ENCODE assay signal across 10 cellular contexts in the genomic region with DNA sequence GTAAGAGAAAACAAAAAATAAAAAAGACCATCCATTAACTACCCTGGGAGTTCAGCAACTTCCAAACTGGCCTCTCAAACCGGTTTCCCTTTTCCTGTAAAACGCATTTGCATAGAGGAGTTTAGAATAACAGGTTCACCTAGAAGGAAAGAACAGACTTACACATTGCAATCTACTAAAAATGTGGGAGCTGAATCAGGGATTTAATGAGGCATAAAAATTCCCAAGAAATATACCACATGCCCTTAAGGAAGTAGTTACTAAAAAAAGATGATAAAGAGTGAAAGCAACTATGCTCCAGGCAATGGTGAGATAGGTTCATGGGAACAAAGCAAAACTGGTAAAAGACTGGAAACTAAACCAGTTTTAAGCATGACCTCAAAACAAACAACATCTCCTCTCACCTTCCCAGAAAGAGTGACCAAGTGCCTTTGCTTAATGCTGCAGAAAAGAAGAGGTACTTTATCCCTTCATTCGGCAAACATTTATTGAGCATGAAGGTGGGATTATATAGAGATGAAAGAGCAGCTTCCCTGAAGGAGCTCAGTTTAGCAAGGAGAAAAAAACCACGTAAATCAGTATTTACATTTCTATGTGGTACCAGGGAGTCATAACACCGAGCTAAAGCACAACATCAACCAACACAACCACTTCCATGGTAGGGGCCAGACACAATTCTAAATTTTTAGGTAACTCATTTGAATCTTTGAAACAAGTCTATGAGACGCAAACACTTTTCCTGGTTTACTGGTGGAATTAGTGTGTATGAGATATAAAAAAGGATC.
DNase-seq lines count a peak whose midpoint lies in the region; ATAC-seq and TF ChIP-seq lines count a peak whose summit lies in the region.
"Had no signal": no experiment of that assay in that cellular context is flagged by ENCODE, and none has a peak within 500 bp of the region (broad histone marks: within the 10 kb centered on the region; RNA-seq: fewer than 3 reads in every experiment).

No MANE protein-coding gene starts in this region.

- DNase-seq in BJ (ENCODE audit: low read depth), result peak; percentile 55
- peak in 1 of 4 donors; percentile 22 for DNase-seq in body of pancreas
- DNase-seq in mesendoderm, result peak; percentile 57
- no peak for DNase-seq in H7
- no peak for DNase-seq in superior temporal gyrus (ENCODE audit: extremely low spot score)
- no peak for DNase-seq in NCI-H446 (lab: John Stamatoyannopoulos, UW)
- DNase-seq: activated CD4-positive, alpha-beta T cell treated with anti-CD3 and anti-CD28 coated beads for 1 hour; DND-41 had no signal

- H3K79me1 ChIP-seq in mesendoderm (ENCODE audit: low read length), result no peaks in the 10 kb centered on the region

- WGBS in body of pancreas, 2 donors, result 60 to 62% methylated on average over 6 of the region's 6 CpGs
- WGBS in mesendoderm (ENCODE audit: extremely low coverage, insufficient coverage, low lambda C conversion rate), result no CpG with 5 or more reads among the region's 6 CpGs

- H3K27me3 ChIP-seq in BJ (ENCODE audit: control insufficient read depth, insufficient read depth, low read length), result no peaks in the 10 kb centered on the region
- H3K27me3 ChIP-seq in body of pancreas, result no peaks in the 10 kb centered on the region
- no peaks in the 10 kb centered on the region for H3K27me3 ChIP-seq in mesendoderm (ENCODE audit: insufficient read depth, low read length, poor library complexity)
- no peaks in the 10 kb centered on the region for H3K27me3 ChIP-seq in H7 (ENCODE audit: control insufficient read depth, insufficient read depth, low read length)

- POLR2A ChIA-PET in BJ (lab: Charles Lee), result no interaction called here

- peak overlapping the region; percentile 60 for H3K18ac ChIP-seq in mesendoderm (ENCODE audit: low read length)

- intact Hi-C loops in body of pancreas (cut with DNase I), result no loop called here

- peak overlapping the region in 3 of 4 donors; percentile 33 to 75 (median 58) for H3K27ac ChIP-seq in body of pancreas
- no peak overlapping the region for H3K27ac ChIP-seq in mesendoderm (ENCODE audit: low read depth, low read length)

- H3K4me2 ChIP-seq in mesendoderm (ENCODE audit: low read length), result no peak overlapping the region

- no peaks in the 10 kb centered on the region for H3K79me2 ChIP-seq in mesendoderm (ENCODE audit: control insufficient read depth, insufficient read depth, low read length)

- H2AK5ac ChIP-seq in mesendoderm (ENCODE audit: low read length), result no peak overlapping the region

- no peak overlapping the region for H3K4ac ChIP-seq in mesendoderm (ENCODE audit: low read depth, low read length)

- H2BK120ac ChIP-seq in mesendoderm (ENCODE audit: low read depth, low read length), result no peak overlapping the region

- no peak overlapping the region for H4K5ac ChIP-seq in mesendoderm (ENCODE audit: low read length)

- H3K36me3 ChIP-seq in BJ (ENCODE audit: control insufficient read depth, insufficient read depth, low read length) (no peaks in the 10 kb centered on the region), body of pancreas (replicated peaks in 1 of 2; ENCODE audit: insufficient read depth in 1 of 2, low read depth in 2 of 2) (no peaks in the 10 kb centered on the region), mesendoderm (ENCODE audit: control insufficient read depth, insufficient read depth, low read length) (no peaks in the 10 kb centered on the region), H7 (replicated peaks; ENCODE audit: control insufficient read depth, insufficient read depth, low read length) (no peaks in the 10 kb centered on the region)

- H3K9ac ChIP-seq in mesendoderm (ENCODE audit: low read length), result no peak overlapping the region

- no peak overlapping the region for H3K23ac ChIP-seq in mesendoderm (ENCODE audit: low read length)

- H4K8ac ChIP-seq in mesendoderm (ENCODE audit: low read depth, low read length), result no peak overlapping the region

- peak; percentile 11 for ATAC-seq in HG02642 (IDR thresholded peaks at IDR 0.05; ENCODE audit: poor library complexity, unreplicated experiment)
- peak; percentile 75 for ATAC-seq in body of pancreas
- ATAC-seq in GM19328 (IDR thresholded peaks at IDR 0.05; ENCODE audit: unreplicated experiment), result no peak

- CTCF ChIA-PET in BJ (lab: Yijun Ruan, JAX), result interaction anchor here (0.6 kb wide), 2 partner anchors 154 to 361 kb away, joined by 3 to 4 read pairs; no protein-coding TSS in a partner anchor

- H2BK5ac ChIP-seq in mesendoderm (ENCODE audit: low read length), result no peak overlapping the region

- H3K4me3 ChIP-seq in BJ (ENCODE audit: low read depth, low read length) (no peak overlapping the region), body of pancreas (no peak overlapping the region), mesendoderm (ENCODE audit: low read length) (no peak overlapping the region), H7 (ENCODE audit: insufficient read depth, low read depth, low read length) (no peak overlapping the region)

- H2BK15ac ChIP-seq in mesendoderm (replicated peaks; ENCODE audit: low read depth), result peak overlapping the region; percentile 7

- H3K9me3 ChIP-seq in body of pancreas, result no peaks in the 10 kb centered on the region

- TF ChIP-seq CTCF in BJ (IDR thresholded peaks at IDR 0.05; ENCODE audit: insufficient read depth, low read depth, low read length), result no peak
- TF ChIP-seq CTCF in body of pancreas (IDR thresholded peaks at IDR 0.05), result no peak

- H3K4me1 ChIP-seq in body of pancreas, result peaks cover 35% of the 10 kb centered on the region
- peaks cover 4% of the 10 kb centered on the region for H3K4me1 ChIP-seq in mesendoderm (ENCODE audit: control insufficient read depth, low read depth, low read length)

- no peak for TF ChIP-seq POLR2A in body of pancreas (IDR thresholded peaks at IDR 0.05)

- no peak overlapping the region for H3K56ac ChIP-seq in mesendoderm (ENCODE audit: low read length)

Comparison
In these comparisons a context has a peak if more than half of its experiments do, and no peak if none do; other contexts are left out.
1. DNase-seq: peak in BJ (single experiment) and mesendoderm (single experiment); none in H7 (single experiment), superior temporal gyrus (single experiment) and NCI-H446 (0 of 2).